In the genomic region with DNA sequence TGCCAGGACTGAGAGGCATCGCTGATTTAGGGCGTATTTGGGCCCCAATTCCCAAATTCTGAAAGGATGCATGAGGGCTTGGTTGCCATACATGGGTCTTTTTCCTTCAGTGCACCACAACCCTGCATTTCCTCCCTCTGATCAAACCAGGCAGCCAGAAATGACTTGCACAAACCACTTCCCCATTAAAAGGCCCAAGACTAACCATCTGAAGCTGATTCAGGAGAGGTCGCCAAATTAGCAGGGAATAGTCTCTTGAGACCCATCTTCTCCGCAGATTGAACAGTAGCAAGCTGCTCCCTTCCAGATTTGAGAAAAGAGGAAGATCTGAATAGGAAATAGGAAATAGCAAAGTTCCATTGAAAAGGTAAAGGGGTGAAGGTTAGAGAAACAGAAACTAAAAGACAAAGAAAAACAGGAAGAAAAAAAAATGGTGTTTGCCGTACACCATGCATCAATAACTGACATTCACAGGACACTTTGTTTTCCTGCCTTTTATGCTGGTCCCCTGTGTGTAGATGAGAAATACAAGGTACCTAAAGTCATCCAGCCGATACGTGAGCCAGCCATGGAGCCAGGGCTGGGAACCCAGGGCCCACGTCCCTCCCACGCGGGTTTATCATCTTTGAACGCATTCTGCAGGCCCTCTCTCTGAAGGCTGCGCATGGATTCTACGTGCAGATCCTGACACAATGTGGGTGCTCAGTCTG, we compare ENCODE assay signal across 8 cellular contexts.
DNase-seq lines count a peak whose midpoint lies in the region; ATAC-seq and TF ChIP-seq lines count a peak whose summit lies in the region.

No MANE protein-coding gene starts in this region.

- no TSS peak for BruUV-seq in MCF 10A (replicated peaks; lab: Mats Ljungman, UMichigan)

- DNase-seq in CD1c-positive myeloid dendritic cell (ENCODE audit: extremely low spot score) (peak; percentile 47), adipocyte (ENCODE audit: low read depth) (no peak), MCF 10A (ENCODE audit: unreplicated experiment) (no peak), AG08395 (ENCODE audit: low spot score) (no peak), iPS-NIHi11 (ENCODE audit: low spot score) (no peak)

- no peaks in the 10 kb centered on the region for H3K4me1 Mint-ChIP-seq in MCF 10A (ENCODE audit: insufficient read depth, unreplicated experiment)

- ATAC-seq in GM19395 (IDR thresholded peaks at IDR 0.05; ENCODE audit: unreplicated experiment) (peak; percentile 83), HG03469 (IDR thresholded peaks at IDR 0.05; ENCODE audit: unreplicated experiment) (peak; percentile 70)

- no peak overlapping the region for H3K27ac ChIP-seq in subcutaneous abdominal adipose tissue (ENCODE audit: low read depth, low read length)

- H3K4me3 Mint-ChIP-seq in MCF 10A (ENCODE audit: unreplicated experiment): no peak overlapping the region

- H3K36me3 ChIP-seq in adipocyte (ENCODE audit: control insufficient read depth, insufficient read depth, low read length, severe bottlenecking) (no peaks in the 10 kb centered on the region), subcutaneous abdominal adipose tissue (ENCODE audit: control insufficient read depth in 5 of 5, insufficient read depth in 5 of 5, low read length in 5 of 5) (no peaks in the 10 kb centered on the region)

- no peaks in the 10 kb centered on the region for H3K9me3 ChIP-seq in adipocyte (ENCODE audit: control insufficient read depth, low read length)
- H3K9me3 ChIP-seq in subcutaneous abdominal adipose tissue (ENCODE audit: control insufficient read depth in 5 of 5, low read length in 5 of 5): no peaks in the 10 kb centered on the region

- no peaks in the 10 kb centered on the region for H3K9me3 Mint-ChIP-seq in MCF 10A (ENCODE audit: unreplicated experiment)

- H3K27me3 ChIP-seq in adipocyte (replicated peaks; ENCODE audit: control insufficient read depth, insufficient read depth, low read length): no peaks in the 10 kb centered on the region
- no peaks in the 10 kb centered on the region for H3K27me3 ChIP-seq in subcutaneous abdominal adipose tissue (ENCODE audit: control insufficient read depth in 5 of 5, insufficient read depth in 4 of 5, low read length in 5 of 5)

- intact Hi-C loops in MCF 10A (cut with micrococcal nuclease): no loop called here

- no peak overlapping the region for H3K4me3 ChIP-seq in adipocyte (ENCODE audit: low read length)
- peak overlapping the region in 3 of 5 donors; percentile 12 to 39 (median 19) for H3K4me3 ChIP-seq in subcutaneous abdominal adipose tissue (ENCODE audit: low read depth in 1 of 5, low read length in 5 of 5)

- peaks cover 26% of the 10 kb centered on the region for H3K4me1 ChIP-seq in adipocyte (ENCODE audit: control insufficient read depth, insufficient read depth, low read length)
- peaks cover 0 to 22% (median 20%) of the 10 kb centered on the region in 5 donors for H3K4me1 ChIP-seq in subcutaneous abdominal adipose tissue (ENCODE audit: control insufficient read depth in 5 of 5, insufficient read depth in 5 of 5, low read length in 5 of 5)

- H3K36me3 Mint-ChIP-seq in MCF 10A (ENCODE audit: insufficient read depth, unreplicated experiment): no peaks in the 10 kb centered on the region

- peak overlapping the region; percentile 45 for H3K9ac ChIP-seq in adipocyte (ENCODE audit: low read length)
- H3K9ac ChIP-seq in subcutaneous abdominal adipose tissue (ENCODE audit: low read length in 5 of 5): peak overlapping the region in 2 of 5 donors; percentile 15 to 28

- H3K27me3 Mint-ChIP-seq in MCF 10A (ENCODE audit: insufficient read depth, unreplicated experiment): peaks cover 14% of the 10 kb centered on the region

- CTCF ChIA-PET in MCF 10A (lab: Yijun Ruan, JAX): interaction anchor here (0.6 kb wide), 2 partner anchors 27 to 104 kb away, joined by 3 read pairs; no protein-coding TSS in a partner anchor

- POLR2A ChIA-PET in MCF 10A (lab: Yijun Ruan, JAX): no interaction called here

- TF ChIP-seq CTCF in MCF 10A (IDR thresholded peaks at IDR 0.05; ENCODE audit: unreplicated experiment): no peak

- no peak overlapping the region for H3K27ac Mint-ChIP-seq in MCF 10A (ENCODE audit: low read depth, unreplicated experiment)
